Comparison of ENCODE assay signal across 15 cellular contexts in genomic region chr14:64220466-64220865, GRCh38.
A peak's percentile ranks its signal among the peaks of the same experiment; 100 is the strongest.
DNase-seq lines count a peak whose midpoint lies in the region; ATAC-seq and TF ChIP-seq lines count a peak whose summit lies in the region.
"Had no signal": no experiment of that assay in that cellular context is flagged by ENCODE, and none has a peak within 500 bp of the region (broad histone marks: within the 10 kb centered on the region; RNA-seq: fewer than 3 reads in every experiment).

No MANE protein-coding gene starts in this region.

- no peaks in the 10 kb centered on the region for H3K9me3 ChIP-seq in endodermal cell (ENCODE audit: control insufficient read depth, low read length)
- H3K9me3 ChIP-seq: Caco-2 had no signal

- no peak overlapping the region for H3K9ac ChIP-seq in endodermal cell (ENCODE audit: extremely low read depth, low read length, poor library complexity, severe bottlenecking)
- H3K9ac ChIP-seq: KMS-11 had no signal

- DNase-seq in activated naive CD8-positive, alpha-beta T cell treated with anti-CD3 and anti-CD28 coated beads, Interleukin-2, amount 50 U/mL, for 24 hours = no peak
- no peak for DNase-seq in activated naive CD8-positive, alpha-beta T cell treated with anti-CD3 and anti-CD28 coated beads for 36 hours
- peak; percentile 62 for DNase-seq in fibroblast of pulmonary artery (ENCODE audit: low read depth)
- peak; percentile 34 for DNase-seq in myocyte (ENCODE audit: low read depth)
- DNase-seq in T1000 (lab: John Stamatoyannopoulos, UW) = no peak
- no peak for DNase-seq in MV-4-11 (lab: John Stamatoyannopoulos, UW)
- no peak for DNase-seq in endodermal cell
- DNase-seq: activated CD4-positive, alpha-beta memory T cell treated with anti-CD3 and anti-CD28 coated beads for 36 hours; Caco-2; NCI-H187 treated with DMSO at 0.1 percent for 48 hours; NCI-H774; small intestine had no signal

- no peaks in the 10 kb centered on the region for H3K9me3 Mint-ChIP-seq in activated naive CD8-positive, alpha-beta T cell treated with anti-CD3 and anti-CD28 coated beads, Interleukin-2, amount 50 U/mL, for 24 hours
- H3K9me3 Mint-ChIP-seq in activated naive CD8-positive, alpha-beta T cell treated with anti-CD3 and anti-CD28 coated beads for 36 hours = no peaks in the 10 kb centered on the region
- H3K9me3 Mint-ChIP-seq in endodermal cell = no peaks in the 10 kb centered on the region
- H3K9me3 Mint-ChIP-seq: activated CD4-positive, alpha-beta memory T cell treated with anti-CD3 and anti-CD28 coated beads for 36 hours; GM23338 had no signal

- TF ChIP-seq CTCF in fibroblast of pulmonary artery (IDR thresholded peaks at IDR 0.05; ENCODE audit: low read length, missing control alignments) (no peak), endodermal cell (conservative IDR thresholded peaks at IDR 0.05) (no peak)

- H3K4me3 ChIP-seq in fibroblast of pulmonary artery (replicated peaks; ENCODE audit: low read depth, low read length) (no peak overlapping the region), endodermal cell (ENCODE audit: low read length) (no peak overlapping the region)
- H3K4me3 ChIP-seq: GM23338 had no signal

- no peaks in the 10 kb centered on the region for H3K4me1 ChIP-seq in endodermal cell (ENCODE audit: control insufficient read depth, insufficient read depth, low read length)
- H3K4me1 ChIP-seq: Caco-2 had no signal

- H3K36me3 ChIP-seq in endodermal cell (ENCODE audit: control insufficient read depth, insufficient read depth, low read length) = peaks cover 92% of the 10 kb centered on the region

- peaks cover 7% of the 10 kb centered on the region for H3K4me1 Mint-ChIP-seq in activated naive CD8-positive, alpha-beta T cell treated with anti-CD3 and anti-CD28 coated beads, Interleukin-2, amount 50 U/mL, for 24 hours
- H3K4me1 Mint-ChIP-seq in activated naive CD8-positive, alpha-beta T cell treated with anti-CD3 and anti-CD28 coated beads for 36 hours = no peaks in the 10 kb centered on the region
- H3K4me1 Mint-ChIP-seq in endodermal cell = peaks cover 3% of the 10 kb centered on the region
- H3K4me1 Mint-ChIP-seq: GM23338 had no signal

- no peak overlapping the region for H3K27ac ChIP-seq in endodermal cell (ENCODE audit: low read depth, low read length)
- H3K27ac ChIP-seq: KMS-11 had no signal

- no peak overlapping the region for H3K4me3 Mint-ChIP-seq in activated naive CD8-positive, alpha-beta T cell treated with anti-CD3 and anti-CD28 coated beads, Interleukin-2, amount 50 U/mL, for 24 hours
- H3K4me3 Mint-ChIP-seq in activated naive CD8-positive, alpha-beta T cell treated with anti-CD3 and anti-CD28 coated beads for 36 hours = no peak overlapping the region
- H3K4me3 Mint-ChIP-seq in endodermal cell = no peak overlapping the region
- H3K4me3 Mint-ChIP-seq: activated CD4-positive, alpha-beta memory T cell treated with anti-CD3 and anti-CD28 coated beads for 36 hours; GM23338 had no signal

- 93 to 97% methylated on average over 9 to 14 of the region's 14 CpGs for WGBS in endodermal cell (ENCODE audit: insufficient coverage in 1 of 2, insufficient read length in 1 of 2), 2 experiments

- ATAC-seq in activated naive CD8-positive, alpha-beta T cell treated with anti-CD3 and anti-CD28 coated beads, Interleukin-2, amount 50 U/mL, for 24 hours = peak; percentile 22
- ATAC-seq in HG03175 (IDR thresholded peaks at IDR 0.05; ENCODE audit: unreplicated experiment) = no peak

- no peaks in the 10 kb centered on the region for H3K27me3 ChIP-seq in endodermal cell (ENCODE audit: control insufficient read depth, insufficient read depth, low read length, poor library complexity, severe bottlenecking)

- H3K27ac Mint-ChIP-seq in activated naive CD8-positive, alpha-beta T cell treated with anti-CD3 and anti-CD28 coated beads, Interleukin-2, amount 50 U/mL, for 24 hours = no peak overlapping the region
- H3K27ac Mint-ChIP-seq in activated naive CD8-positive, alpha-beta T cell treated with anti-CD3 and anti-CD28 coated beads for 36 hours = no peak overlapping the region
- H3K27ac Mint-ChIP-seq in endodermal cell = no peak overlapping the region
- H3K27ac Mint-ChIP-seq: activated CD4-positive, alpha-beta memory T cell treated with anti-CD3 and anti-CD28 coated beads for 36 hours; GM23338 had no signal

- no peaks in the 10 kb centered on the region for H3K27me3 Mint-ChIP-seq in activated naive CD8-positive, alpha-beta T cell treated with anti-CD3 and anti-CD28 coated beads, Interleukin-2, amount 50 U/mL, for 24 hours
- H3K27me3 Mint-ChIP-seq in activated naive CD8-positive, alpha-beta T cell treated with anti-CD3 and anti-CD28 coated beads for 36 hours = no peaks in the 10 kb centered on the region
- H3K27me3 Mint-ChIP-seq in endodermal cell (ENCODE audit: insufficient read depth) = no peaks in the 10 kb centered on the region
- H3K27me3 Mint-ChIP-seq: activated CD4-positive, alpha-beta memory T cell treated with anti-CD3 and anti-CD28 coated beads for 36 hours had no signal

- peaks cover 24% of the 10 kb centered on the region for H3K36me3 Mint-ChIP-seq in activated naive CD8-positive, alpha-beta T cell treated with anti-CD3 and anti-CD28 coated beads, Interleukin-2, amount 50 U/mL, for 24 hours (ENCODE audit: low read depth)
- H3K36me3 Mint-ChIP-seq in activated naive CD8-positive, alpha-beta T cell treated with anti-CD3 and anti-CD28 coated beads for 36 hours = peaks cover 12% of the 10 kb centered on the region
- peaks cover 72% of the 10 kb centered on the region for H3K36me3 Mint-ChIP-seq in endodermal cell (ENCODE audit: low read depth)

Comparison
In these comparisons a context has a peak if more than half of its experiments do, and no peak if none do; other contexts are left out.
1. DNase-seq: peak in fibroblast of pulmonary artery (single experiment) and myocyte (single experiment); none in activated naive CD8-positive, alpha-beta T cell treated with anti-CD3 and anti-CD28 coated beads, Interleukin-2, amount 50 U/mL, for 24 hours (single experiment), activated naive CD8-positive, alpha-beta T cell treated with anti-CD3 and anti-CD28 coated beads for 36 hours (single experiment), T1000 (single experiment), MV-4-11 (single experiment) and endodermal cell (single experiment).